29 cellular contexts compared by ENCODE assay signal in the genomic region with DNA sequence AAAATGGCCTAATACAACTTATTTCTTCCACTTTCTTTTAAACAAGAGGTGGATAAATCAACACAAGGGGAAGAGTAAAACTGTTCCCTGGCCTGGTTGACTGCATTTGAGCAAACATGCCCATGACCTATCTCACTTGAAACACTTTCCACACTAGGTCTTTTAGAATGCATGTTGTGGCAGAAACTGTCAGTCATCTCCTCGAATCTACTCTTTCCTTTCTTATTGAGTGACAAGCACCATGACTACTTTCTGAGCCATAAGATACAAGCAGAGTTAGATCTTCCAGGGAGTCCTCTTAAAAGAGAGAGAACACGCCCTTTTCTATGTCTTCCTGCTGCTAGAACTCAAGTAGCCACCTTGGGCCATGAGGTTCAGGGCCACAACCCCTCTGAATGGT.
"Had no signal": no experiment of that assay in that cellular context is flagged by ENCODE, and none has a peak within 500 bp of the region (broad histone marks: within the 10 kb centered on the region; RNA-seq: fewer than 3 reads in every experiment).

No MANE protein-coding gene starts in this region.

- H3K4me3 Mint-ChIP-seq: dendritic cell treated with granulocyte-macrophage colony-stimulating factor and Interleukin-4, amounts not matched to agents 40 ng/mL and 50 ng/mL, for 4 days; effector memory CD8-positive, alpha-beta T cell; endodermal cell had no signal

- H3K36me3 ChIP-seq: colonic mucosa, esophagus muscularis mucosa, esophagus squamous epithelium, gastrocnemius medialis, gastroesophageal sphincter, heart left ventricle, heart right ventricle had no signal

- H3K27ac ChIP-seq: colonic mucosa, coronary artery, dorsolateral prefrontal cortex, epithelial cell of prostate, esophagus muscularis mucosa, esophagus squamous epithelium, foreskin keratinocyte, gastrocnemius medialis, gastroesophageal sphincter, heart left ventricle, heart right ventricle had no signal

- FAIRE-seq: colon, endometrium, endothelial cell of umbilical vein, frontal cortex had no signal

- H3K27me3 Mint-ChIP-seq: dendritic cell treated with granulocyte-macrophage colony-stimulating factor and Interleukin-4, amounts not matched to agents 40 ng/mL and 50 ng/mL, for 4 days; effector memory CD8-positive, alpha-beta T cell had no signal

- H3K27me3 ChIP-seq: colonic mucosa, dorsolateral prefrontal cortex, esophagus squamous epithelium, foreskin keratinocyte, gastrocnemius medialis, heart right ventricle had no signal

- H3K9me3 ChIP-seq: colonic mucosa, esophagus muscularis mucosa, esophagus squamous epithelium, gastrocnemius medialis, gastroesophageal sphincter, heart left ventricle, heart right ventricle had no signal

- H3K4me1 Mint-ChIP-seq: endodermal cell had no signal

- DNase-seq: colonic mucosa; cortex of kidney; dermis blood vessel endothelial cell; dorsolateral prefrontal cortex; effector CD4-positive, alpha-beta T cell; effector CD8-positive, alpha-beta T cell; effector memory CD4-positive, alpha-beta T cell; effector memory CD8-positive, alpha-beta T cell; endodermal cell; erythroblast; esophagus squamous epithelium; foreskin fibroblast; foreskin keratinocyte; foreskin melanocyte; gastrocnemius medialis; glutamatergic neuron; head of caudate nucleus; heart left ventricle; heart right ventricle had no signal

- ATAC-seq: effector memory CD8-positive, alpha-beta T cell; esophagus mucosa; foreskin keratinocyte; gastrocnemius medialis; gastroesophageal sphincter; heart left ventricle; heart right ventricle had no signal

- H3K27ac Mint-ChIP-seq: dendritic cell treated with granulocyte-macrophage colony-stimulating factor and Interleukin-4, amounts not matched to agents 40 ng/mL and 50 ng/mL, for 4 days; effector memory CD8-positive, alpha-beta T cell; endodermal cell had no signal

- H3K9me3 Mint-ChIP-seq: dendritic cell treated with granulocyte-macrophage colony-stimulating factor and Interleukin-4, amounts not matched to agents 40 ng/mL and 50 ng/mL, for 4 days; endodermal cell had no signal

- H3K4me1 ChIP-seq: colonic mucosa, esophagus muscularis mucosa, esophagus squamous epithelium, foreskin keratinocyte, gastrocnemius medialis, gastroesophageal sphincter, heart left ventricle, heart right ventricle had no signal

- H3K4me3 ChIP-seq: colonic mucosa, coronary artery, dorsolateral prefrontal cortex, esophagus muscularis mucosa, esophagus squamous epithelium, gastrocnemius medialis, gastroesophageal sphincter, heart left ventricle, heart right ventricle had no signal
